17 cellular contexts compared by ENCODE assay signal in the genomic region with DNA sequence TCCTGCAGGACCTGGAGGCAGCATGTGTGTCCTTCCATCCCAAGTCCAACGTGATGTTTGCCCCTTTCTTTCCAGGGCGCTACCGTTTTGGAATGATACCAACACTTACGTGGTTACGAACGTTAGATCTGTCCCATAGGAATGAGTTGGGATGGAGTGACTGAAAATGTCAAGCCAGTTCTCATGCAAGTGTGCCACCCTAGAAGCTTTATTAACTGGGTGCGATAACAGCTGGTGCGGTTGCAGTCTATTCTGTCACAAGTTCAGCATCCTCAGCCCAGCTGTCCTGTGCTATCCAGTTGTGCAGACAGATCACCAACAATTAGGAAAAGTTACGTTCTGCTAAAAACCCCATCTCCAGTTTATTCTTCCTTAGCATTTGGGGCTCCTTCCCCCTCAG. TPM values are rescaled to one million over a fixed set of nuclear protein-coding genes. Genes with fewer than 3 reads are reported as not detected.
DNase-seq lines count a peak whose midpoint lies in the region; ATAC-seq and TF ChIP-seq lines count a peak whose summit lies in the region.
"Had no signal": no experiment of that assay in that cellular context is flagged by ENCODE, and none has a peak within 500 bp of the region (broad histone marks: within the 10 kb centered on the region; RNA-seq: fewer than 3 reads in every experiment).

No MANE protein-coding gene starts in this region.

- ATAC-seq in Right ventricle myocardium superior (ENCODE audit: poor library complexity) (no peak), activated B cell treated with CpG ODN at 0.5 μM for 24 hours (ENCODE audit: low read depth) (no peak), naive B cell (ENCODE audit: low read depth in 2 of 2) (no peak), HG02763 (IDR thresholded peaks at IDR 0.05; ENCODE audit: unreplicated experiment) (no peak), GM18519 (IDR thresholded peaks at IDR 0.05; ENCODE audit: low FRiP score, unreplicated experiment) (no peak), psoas muscle (no peak)
- no peak for ATAC-seq in stimulated activated effector memory CD8-positive, alpha-beta T cell treated with anti-CD3 and anti-CD28 coated beads, Interleukin-12 subunit alpha, Interleukin-12 subunit beta, amount 100 ng/mL, for 72 hours

- no peak overlapping the region for H3K27ac ChIP-seq in psoas muscle
- H3K27ac ChIP-seq: C4-2B, HL-60 had no signal

- WGBS in psoas muscle, 3 donors = 47 to 72% (median 50%) methylated on average over 9 of the region's 9 CpGs

- TF ChIP-seq CTCF in activated B cell treated with CpG ODN at 0.5 μM for 24 hours (IDR thresholded peaks at IDR 0.05) (no peak), psoas muscle (IDR thresholded peaks at IDR 0.05) (no peak)

- peaks cover 25% of the 10 kb centered on the region for H3K4me1 Mint-ChIP-seq in activated B cell treated with CpG ODN at 0.5 μM for 24 hours
- H3K4me1 Mint-ChIP-seq in naive B cell = peaks cover 18 to 41% (median 29%) of the 10 kb centered on the region in 3 donors
- peaks cover 6% of the 10 kb centered on the region for H3K4me1 Mint-ChIP-seq in stimulated activated effector memory CD8-positive, alpha-beta T cell treated with anti-CD3 and anti-CD28 coated beads, Interleukin-12 subunit alpha, Interleukin-12 subunit beta, amount 100 ng/mL, for 72 hours

- no peaks in the 10 kb centered on the region for H3K9me3 ChIP-seq in psoas muscle
- H3K9me3 ChIP-seq: HAP-1 had no signal

- intact Hi-C loops in cardiac septum (cut with DNase I) = no loop called here
- intact Hi-C loops in Right ventricle myocardium superior (cut with DNase I) = no loop called here
- intact Hi-C loops in activated B cell treated with CpG ODN at 0.5 μM for 24 hours (cut with micrococcal nuclease) = loop anchor here (2.0 kb wide), 1 partner anchor 43 kb away; no protein-coding TSS in a partner anchor
- intact Hi-C loops in psoas muscle (cut with DNase I) = no loop called here

- no peaks in the 10 kb centered on the region for H3K4me1 ChIP-seq in psoas muscle

- DNase-seq in cardiac septum (ENCODE audit: low spot score) (peak; percentile 29), Right ventricle myocardium superior (no peak), activated B cell treated with CpG ODN at 0.5 μM for 24 hours (peak; percentile 7), naive B cell (no peak), psoas muscle (no peak)
- DNase-seq in stimulated activated effector memory CD8-positive, alpha-beta T cell treated with anti-CD3 and anti-CD28 coated beads, Interleukin-12 subunit alpha, Interleukin-12 subunit beta, amount 100 ng/mL, for 72 hours (ENCODE audit: low spot score in 2 of 2) = no peak
- DNase-seq: 8988T; AML-193; CD4-positive, alpha-beta memory T cell; DMS79 treated with DMSO at 0.1 percent for 48 hours; EL; IMR-90 had no signal

- H3K27me3 Mint-ChIP-seq in activated B cell treated with CpG ODN at 0.5 μM for 24 hours (no peaks in the 10 kb centered on the region), naive B cell (no peaks in the 10 kb centered on the region)
- H3K27me3 Mint-ChIP-seq: CD4-positive, alpha-beta memory T cell had no signal

- H3K27ac Mint-ChIP-seq in activated B cell treated with CpG ODN at 0.5 μM for 24 hours (no peak overlapping the region), naive B cell (peak overlapping the region in 5 of 6 donors; percentile 1 to 84 (median 49))
- peak overlapping the region; percentile 4 for H3K27ac Mint-ChIP-seq in stimulated activated effector memory CD8-positive, alpha-beta T cell treated with anti-CD3 and anti-CD28 coated beads, Interleukin-12 subunit alpha, Interleukin-12 subunit beta, amount 100 ng/mL, for 72 hours

- H3K4me3 ChIP-seq in psoas muscle = no peak overlapping the region
- H3K4me3 ChIP-seq: HAP-1 had no signal

- no peaks in the 10 kb centered on the region for H3K27me3 ChIP-seq in psoas muscle (ENCODE audit: insufficient read depth in 3 of 3, low read length in 2 of 3)

- H3K4me3 Mint-ChIP-seq in activated B cell treated with CpG ODN at 0.5 μM for 24 hours = no peak overlapping the region
- H3K4me3 Mint-ChIP-seq in naive B cell = no peak overlapping the region
- no peak overlapping the region for H3K4me3 Mint-ChIP-seq in stimulated activated effector memory CD8-positive, alpha-beta T cell treated with anti-CD3 and anti-CD28 coated beads, Interleukin-12 subunit alpha, Interleukin-12 subunit beta, amount 100 ng/mL, for 72 hours
- H3K4me3 Mint-ChIP-seq: CD4-positive, alpha-beta memory T cell had no signal

- CTCF ChIA-PET in activated B cell treated with CpG ODN at 0.5 μM for 24 hours (lab: Charles Lee) = no interaction called here

- H3K9me3 Mint-ChIP-seq in activated B cell treated with CpG ODN at 0.5 μM for 24 hours = no peaks in the 10 kb centered on the region
- no peaks in the 10 kb centered on the region for H3K9me3 Mint-ChIP-seq in naive B cell
- no peaks in the 10 kb centered on the region for H3K9me3 Mint-ChIP-seq in stimulated activated effector memory CD8-positive, alpha-beta T cell treated with anti-CD3 and anti-CD28 coated beads, Interleukin-12 subunit alpha, Interleukin-12 subunit beta, amount 100 ng/mL, for 72 hours
- H3K9me3 Mint-ChIP-seq: CD4-positive, alpha-beta memory T cell had no signal

- peaks cover 68% of the 10 kb centered on the region for H3K36me3 Mint-ChIP-seq in activated B cell treated with CpG ODN at 0.5 μM for 24 hours (ENCODE audit: low read depth)
- peaks cover 14 to 16% of the 10 kb centered on the region in 2 donors for H3K36me3 Mint-ChIP-seq in naive B cell
- H3K36me3 Mint-ChIP-seq in stimulated activated effector memory CD8-positive, alpha-beta T cell treated with anti-CD3 and anti-CD28 coated beads, Interleukin-12 subunit alpha, Interleukin-12 subunit beta, amount 100 ng/mL, for 72 hours = peaks cover 66% of the 10 kb centered on the region

- peaks cover 0 to 23% of the 10 kb centered on the region in 2 donors for H3K36me3 ChIP-seq in psoas muscle (ENCODE audit: insufficient read depth in 1 of 2, low read depth in 1 of 2)

- POLR2A ChIA-PET in activated B cell treated with CpG ODN at 0.5 μM for 24 hours (lab: Charles Lee) = no interaction called here

RNA-seq across cellular contexts. Expression of a gene that starts 52.5 kb away (rescaled TPM):
- total RNA-seq in cardiac septum (18.4 TPM), Right ventricle myocardium superior (12.6 TPM), activated B cell treated with CpG ODN at 0.5 μM for 24 hours (62.8 and 72.3 TPM in 2 replicates), psoas muscle (10 to 100 TPM; 11.9 to 15.3 (median 14.7) TPM)
- polyA plus RNA-seq in naive B cell (ENCODE audit: low read depth in 6 of 6) (10 to 100 TPM; 24.3 to 40.1 (median 28.5) TPM), psoas muscle (10 to 100 TPM in 1 of 3 donors, 1 to 10 TPM in 2; 7.7 to 14.2 (median 7.8) TPM)

Comparison
In these comparisons a context has a peak if more than half of its experiments do, and no peak if none do; other contexts are left out.
1. DNase-seq: peak in cardiac septum (single experiment) and activated B cell treated with CpG ODN at 0.5 μM for 24 hours (single experiment); none in Right ventricle myocardium superior (single experiment), naive B cell (single experiment), stimulated activated effector memory CD8-positive, alpha-beta T cell treated with anti-CD3 and anti-CD28 coated beads, Interleukin-12 subunit alpha, Interleukin-12 subunit beta, amount 100 ng/mL, for 72 hours (0 of 2) and psoas muscle (0 of 2).